Comparison of ENCODE assay signal across 8 cellular contexts in genomic region chr16:81005644-81006471, GRCh38. TPM values are rescaled to one million over a fixed set of nuclear protein-coding genes. Genes with fewer than 3 reads are reported as not detected.
DNase-seq lines count a peak whose midpoint lies in the region; ATAC-seq and TF ChIP-seq lines count a peak whose summit lies in the region.

No MANE protein-coding gene starts in this region.

- H3K4me1 Mint-ChIP-seq in Caco-2 (ENCODE audit: low read depth, unreplicated experiment) (peaks cover 18% of the 10 kb centered on the region), IgD-negative memory B cell (peaks cover 15 to 26% (median 25%) of the 10 kb centered on the region in 3 donors)

- no peak for TF ChIP-seq CTCF in Caco-2 (IDR thresholded peaks at IDR 0.05; ENCODE audit: insufficient read depth in 1 of 2, low read depth in 1 of 2, low read length in 1 of 2, severe bottlenecking in 1 of 2, unreplicated experiment in 1 of 2)
- TF ChIP-seq CTCF in ascending aorta (IDR thresholded peaks at IDR 0.05): no peak

- peaks cover 23% of the 10 kb centered on the region for H3K4me1 ChIP-seq in Caco-2
- H3K4me1 ChIP-seq in ascending aorta: peaks cover 3 to 17% of the 10 kb centered on the region in 2 donors

- no peaks in the 10 kb centered on the region for H3K27me3 ChIP-seq in Caco-2 (replicated peaks; ENCODE audit: control insufficient read depth, insufficient read depth, low read length)
- H3K27me3 ChIP-seq in ascending aorta: no peaks in the 10 kb centered on the region

- H3K27ac ChIP-seq in ascending aorta (peak overlapping the region; percentile 98), substantia nigra (ENCODE audit: low read depth, low read length, poor library complexity, severe bottlenecking) (peak overlapping the region; percentile 99)

- H3K27ac Mint-ChIP-seq in Caco-2 (ENCODE audit: unreplicated experiment) (peak overlapping the region; percentile 44), IgD-negative memory B cell (peak overlapping the region; percentile 99 to 100 (median 99))

- no peak for ATAC-seq in GM19328 (IDR thresholded peaks at IDR 0.05; ENCODE audit: unreplicated experiment)

- POLR2A ChIA-PET in Caco-2 (lab: Charles Lee): interaction anchor here (0.5 kb wide), 2 partner anchors 15 to 1097 kb away, joined by 3 to 4 read pairs; no protein-coding TSS in a partner anchor

- H3K27me3 Mint-ChIP-seq in Caco-2 (ENCODE audit: insufficient read depth, unreplicated experiment) (no peaks in the 10 kb centered on the region), IgD-negative memory B cell (no peaks in the 10 kb centered on the region)

- BruUV-seq in Caco-2 (replicated peaks; lab: Mats Ljungman, UMichigan): TSS peak; percentile 39

- H3K9me3 Mint-ChIP-seq in Caco-2 (ENCODE audit: unreplicated experiment) (no peaks in the 10 kb centered on the region), IgD-negative memory B cell (no peaks in the 10 kb centered on the region)

- H3K4me3 ChIP-seq in Caco-2 (ENCODE audit: low read depth, low read length): peak overlapping the region; percentile 85
- peak overlapping the region; percentile 80 to 89 for H3K4me3 ChIP-seq in ascending aorta

- DNase-seq in Caco-2 (no peak), ascending aorta (ENCODE audit: low spot score in 2 of 2) (no peak), left kidney (ENCODE audit: low read depth, low spot score) (peak; percentile 28), substantia nigra (lab: John Stamatoyannopoulos, UW) (peak in 2 of 49 donors; percentile 3 to 59), OCI-M2 (lab: John Stamatoyannopoulos, UW; ENCODE audit: unreplicated experiment) (no peak), DMS153 treated with DMSO at 0.1 percent for 48 hours (lab: John Stamatoyannopoulos, UW; ENCODE audit: unreplicated experiment) (no peak)

- CTCF ChIA-PET in Caco-2 (lab: Charles Lee): interaction anchor here (1.3 to 1.5 kb wide), 3 partner anchors 8 to 30 kb away, joined by 7 to 9 read pairs (median 8); partner anchors contain the start of gene ATMIN

- H3K36me3 Mint-ChIP-seq in Caco-2 (ENCODE audit: insufficient read depth, unreplicated experiment): peaks cover 41% of the 10 kb centered on the region
- H3K36me3 Mint-ChIP-seq in IgD-negative memory B cell: no peaks in the 10 kb centered on the region

- H3K9me3 ChIP-seq in Caco-2 (no peaks in the 10 kb centered on the region), ascending aorta (no peaks in the 10 kb centered on the region)

- H3K36me3 ChIP-seq in Caco-2 (ENCODE audit: control insufficient read depth, insufficient read depth, low read length) (no peaks in the 10 kb centered on the region), ascending aorta (no peaks in the 10 kb centered on the region)

- intact Hi-C loops in Caco-2 (cut with micrococcal nuclease; ENCODE audit: unreplicated experiment) (loop anchor here (1.0 to 10.0 kb wide), 3 partner anchors 13 to 729 kb away; no protein-coding TSS in a partner anchor), ascending aorta (cut with DNase I) (loop anchor here (1.0 to 10.0 kb wide), 7 partner anchors 29 to 1159 kb away; partner anchors contain the start of genes ATMIN, CDYL2, CMIP and GAN)

- peak overlapping the region; percentile 94 for H3K4me3 Mint-ChIP-seq in Caco-2 (ENCODE audit: unreplicated experiment)
- peak overlapping the region; percentile 91 to 99 (median 96) for H3K4me3 Mint-ChIP-seq in IgD-negative memory B cell

RNA-seq across cellular contexts. Expression of gene CMC2, which starts 0.8 kb away (rescaled TPM):
- 94.1 and 101 TPM in 2 replicates for total RNA-seq in Caco-2 (2022)
- 89.9 TPM for polyA plus RNA-seq in IgD-negative memory B cell
- 4.0 TPM for total RNA-seq in ascending aorta

RNA-seq across cellular contexts. Expression of gene CENPN, which starts 1.2 kb away (rescaled TPM):
- total RNA-seq in Caco-2 (2022) (100 and 105 TPM in 2 replicates), ascending aorta (not detected)
- 7.8 TPM for polyA plus RNA-seq in IgD-negative memory B cell

RNA-seq across cellular contexts. Expression of gene ATMIN, which starts 29.8 kb away (rescaled TPM):
- 53.0 and 54.5 TPM in 2 replicates for total RNA-seq in Caco-2 (2022)
- 19.5 TPM for polyA plus RNA-seq in IgD-negative memory B cell
- 11.9 TPM for total RNA-seq in ascending aorta

Comparison
In these comparisons a context has a peak if more than half of its experiments do, and no peak if none do; other contexts are left out.
1. RNA of gene CMC2, which starts 0.8 kb away (total RNA-seq): 94.1 to 101 TPM in Caco-2; 4.0 TPM in ascending aorta (single experiment); every median in the first group is over 10 times any median in the second.
2. RNA of gene CENPN, which starts 1.2 kb away (total RNA-seq): 100 to 105 TPM in Caco-2; not detected in ascending aorta (single experiment); every median in the first group is over 100 times any median in the second.